8 cellular contexts compared by ENCODE assay signal in the genomic region with DNA sequence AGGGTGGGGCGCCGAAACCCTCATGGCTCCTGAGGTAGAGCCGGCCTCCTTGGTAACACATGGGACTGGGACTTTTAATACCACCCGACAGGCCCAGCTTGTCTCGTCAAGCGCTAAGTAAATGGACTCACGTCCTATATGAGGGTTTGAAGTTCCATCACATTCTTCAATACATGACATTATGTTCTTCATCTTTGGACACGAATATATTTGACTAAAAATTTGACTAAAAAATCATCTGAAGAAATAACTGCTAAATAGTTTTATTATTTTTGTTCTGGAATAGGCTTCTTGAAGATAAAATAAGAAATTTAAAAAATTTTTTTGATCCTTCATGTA. TPM values are rescaled to one million over a fixed set of nuclear protein-coding genes. Genes with fewer than 3 reads are reported as not detected.
DNase-seq lines count a peak whose midpoint lies in the region; ATAC-seq and TF ChIP-seq lines count a peak whose summit lies in the region.

No MANE protein-coding gene starts in this region.

- no peak for DNase-seq in WERI-Rb-1
- no peak for DNase-seq in fibroblast of villous mesenchyme (ENCODE audit: low read depth)
- DNase-seq in NCI-H345 treated with DMSO at 0.1 percent for 48 hours (lab: John Stamatoyannopoulos, UW; ENCODE audit: unreplicated experiment), result no peak
- no peak for DNase-seq in NCI-H1417 treated with DMSO at 0.1 percent for 48 hours (lab: John Stamatoyannopoulos, UW)

- ATAC-seq in GM19372 (IDR thresholded peaks at IDR 0.05; ENCODE audit: low read depth, unreplicated experiment), result peak; percentile 10
- ATAC-seq in GM19324 (IDR thresholded peaks at IDR 0.05; ENCODE audit: low FRiP score, unreplicated experiment), result no peak
- no peak for ATAC-seq in HG03095 (IDR thresholded peaks at IDR 0.05; ENCODE audit: unreplicated experiment)

- H3K4me3 ChIP-seq in WERI-Rb-1 (ENCODE audit: low read depth, low read length), result peak overlapping the region; percentile 95
- H3K4me3 ChIP-seq in fibroblast of villous mesenchyme (ENCODE audit: low read depth, low read length), result peak overlapping the region; percentile 97
- peak overlapping the region; percentile 61 to 80 (median 70) for H3K4me3 ChIP-seq in skin epidermis

- no peaks in the 10 kb centered on the region for H3K27me3 ChIP-seq in WERI-Rb-1 (ENCODE audit: insufficient read depth, low read depth, severe bottlenecking)

- H3K36me3 ChIP-seq in WERI-Rb-1, result peaks cover 8% of the 10 kb centered on the region

- TF ChIP-seq CTCF in WERI-Rb-1 (IDR thresholded peaks at IDR 0.05; ENCODE audit: low read depth, low read length), result no peak
- no peak for TF ChIP-seq CTCF in fibroblast of villous mesenchyme (IDR thresholded peaks at IDR 0.05; ENCODE audit: insufficient read depth, low read depth, low read length)

- H3K9me3 ChIP-seq in WERI-Rb-1 (ENCODE audit: severe bottlenecking), result no peaks in the 10 kb centered on the region

- no peak overlapping the region for H3K27ac ChIP-seq in WERI-Rb-1
- H3K27ac ChIP-seq in skin epidermis, result peak overlapping the region in 16 of 21 experiments; percentile 49 to 91 (median 81)

RNA-seq across cellular contexts. Expression of gene ZNF607, which starts 0.3 kb away (rescaled TPM):
- 1.6 and 4.3 TPM in 2 replicates for total RNA-seq in fibroblast of villous mesenchyme

RNA-seq across cellular contexts. Expression of gene ZNF573, which starts 59.5 kb away (rescaled TPM):
- 4.8 and 6.0 TPM in 2 replicates for total RNA-seq in fibroblast of villous mesenchyme
